Comparison of ENCODE assay signal across 1 cellular context in the genomic region with DNA sequence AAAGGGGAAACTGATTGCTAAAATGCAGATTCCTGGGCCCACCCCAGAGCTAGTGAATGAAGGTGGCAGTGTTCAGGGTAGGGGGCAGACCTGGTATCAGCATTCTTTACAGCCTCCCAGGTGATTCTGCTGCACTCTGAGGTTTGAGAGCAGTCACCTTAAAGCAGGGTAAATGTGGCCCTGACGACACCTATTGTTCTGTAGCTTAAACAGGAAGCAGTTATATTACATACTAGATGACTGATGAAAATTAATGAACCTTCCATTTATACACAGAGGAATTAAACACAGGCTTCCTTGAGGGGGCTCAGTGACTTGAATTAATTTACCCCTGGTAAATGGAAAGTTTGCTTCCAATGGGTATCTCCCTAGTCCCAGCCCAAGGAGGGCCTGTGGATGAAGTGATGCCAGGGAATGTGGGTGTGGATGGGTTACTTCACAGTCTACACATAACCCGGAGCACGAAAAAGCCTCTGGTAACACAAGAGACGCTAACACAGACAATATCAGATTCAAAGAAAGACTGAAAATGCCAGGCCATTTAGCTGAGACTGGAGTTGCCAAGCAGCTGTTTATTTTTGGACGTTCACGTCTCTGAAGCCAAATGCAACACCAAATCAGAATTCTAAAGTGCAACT.
TF ChIP-seq lines count a peak whose summit lies in the region.

No MANE protein-coding gene starts in this region.

TF ChIP-seq in SK-N-SH treated with all-trans-retinoic acid at 6 μM for 48 hours, 23 proteins besides CTCF, POLR2A, EP300 and RAD21 (continued from another document):
- TF ChIP-seq PPARA (CRISPR knock-in tag; IDR thresholded peaks at IDR 0.05; ENCODE audit: borderline replicate concordance): no peak
- TF ChIP-seq ZFP30 (CRISPR knock-in tag; IDR thresholded peaks at IDR 0.05): no peak
- no peak for TF ChIP-seq ESRRG (CRISPR knock-in tag; IDR thresholded peaks at IDR 0.05)
- TF ChIP-seq ZNF70 (CRISPR knock-in tag; IDR thresholded peaks at IDR 0.05): no peak
TF ChIP-seq in SK-N-SH treated with all-trans-retinoic acid at 6 μM for 48 hours: peak in this region for 0.
